31 cellular contexts compared by ENCODE assay signal in the genomic region with DNA sequence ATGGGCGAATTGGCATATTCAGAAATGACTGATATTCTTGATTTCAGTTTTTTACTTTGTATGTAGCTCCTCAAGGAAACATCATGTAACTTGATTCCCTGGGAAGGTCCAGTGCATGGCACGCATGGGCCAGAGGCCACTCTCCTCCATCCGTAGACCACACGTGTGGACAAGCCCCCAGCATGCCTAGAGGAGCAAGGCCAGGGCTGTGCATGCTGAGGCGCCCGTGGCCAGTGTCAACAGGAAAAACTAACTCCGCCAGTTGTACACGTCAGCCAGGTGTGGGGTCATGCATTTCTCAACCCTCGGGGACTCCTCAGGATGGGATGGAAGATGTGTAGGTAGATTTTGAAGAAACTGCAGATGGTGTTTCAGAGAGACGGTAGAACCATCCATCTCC. TPM values are rescaled to one million over a fixed set of nuclear protein-coding genes. Genes with fewer than 3 reads are reported as not detected.
"Had no signal": no experiment of that assay in that cellular context is flagged by ENCODE, and none has a peak within 500 bp of the region (broad histone marks: within the 10 kb centered on the region; RNA-seq: fewer than 3 reads in every experiment).

No MANE protein-coding gene starts in this region.

- H3K36me3 Mint-ChIP-seq: activated CD4-positive, alpha-beta memory T cell treated with anti-CD3 and anti-CD28 coated beads for 36 hours; activated naive CD4-positive, alpha-beta T cell treated with anti-CD3 and anti-CD28 coated beads, Interleukin-2, amount 50 U/mL, for 24 hours; immature natural killer cell; natural killer cell had no signal

- H3K4me3 Mint-ChIP-seq: activated CD4-positive, alpha-beta memory T cell treated with anti-CD3 and anti-CD28 coated beads for 36 hours; activated CD4-positive, alpha-beta T cell treated with anti-CD3 and anti-CD28 coated beads, Interleukin-2, amount 10 ng/mL, durations not matched to agents 24 days and 14 days; activated naive CD4-positive, alpha-beta T cell treated with anti-CD3 and anti-CD28 coated beads, Interleukin-2, amount 50 U/mL, for 24 hours; activated naive CD8-positive, alpha-beta T cell treated with anti-CD3 and anti-CD28 coated beads, Interleukin-2, amount 50 U/mL, for 24 hours; activated T-helper 1 cell treated with anti-CD3 and anti-CD28 coated beads, Interleukin-12 subunit alpha, Interleukin-12 subunit beta, Interleukin-2, Interleukin-4 antibody, amounts not matched to agents 30 ng/mL and 10 ng/mL and 1 ng/mL, durations not matched to agents 14 hours and 24 hours and 36 hours; central memory CD8-positive, alpha-beta T cell; immature natural killer cell; natural killer cell; stimulated activated effector memory CD8-positive, alpha-beta T cell treated with anti-CD3 and anti-CD28 coated beads, Interleukin-12 subunit alpha, Interleukin-12 subunit beta, amount 100 ng/mL, for 72 hours; stimulated activated naive CD8-positive, alpha-beta T cell treated with anti-CD3 and anti-CD28 coated beads, Interleukin-15, Interleukin-2, amounts not matched to agents 100 ng/mL and 50 ng/mL, for 24 hours had no signal

- H3K4me1 Mint-ChIP-seq: activated naive CD4-positive, alpha-beta T cell treated with anti-CD3 and anti-CD28 coated beads, Interleukin-2, amount 50 U/mL, for 24 hours; central memory CD8-positive, alpha-beta T cell; immature natural killer cell had no signal

- H3K36me3 ChIP-seq: breast epithelium, ovary, right lobe of liver, thoracic aorta had no signal

- H3K4me1 ChIP-seq: breast epithelium, right lobe of liver had no signal

- H3K27ac ChIP-seq: breast epithelium, ovary, right lobe of liver, thoracic aorta had no signal

- H3K9me3 ChIP-seq: breast epithelium, ovary, right lobe of liver, thoracic aorta had no signal

- FAIRE-seq: endometrium, kidney, small intestine, urothelium cell line had no signal

- ATAC-seq: activated naive CD8-positive, alpha-beta T cell treated with anti-CD3 and anti-CD28 coated beads, Interleukin-2, amount 50 U/mL, for 24 hours; left colon; natural killer cell; right lobe of liver; stimulated activated effector memory CD8-positive, alpha-beta T cell treated with anti-CD3 and anti-CD28 coated beads, Interleukin-12 subunit alpha, Interleukin-12 subunit beta, amount 100 ng/mL, for 72 hours had no signal

- H3K9me3 Mint-ChIP-seq: activated CD4-positive, alpha-beta memory T cell treated with anti-CD3 and anti-CD28 coated beads for 36 hours; activated CD4-positive, alpha-beta T cell treated with anti-CD3 and anti-CD28 coated beads, Interleukin-2, amount 10 ng/mL, durations not matched to agents 24 days and 14 days; activated naive CD4-positive, alpha-beta T cell treated with anti-CD3 and anti-CD28 coated beads, Interleukin-2, amount 50 U/mL, for 24 hours; activated naive CD8-positive, alpha-beta T cell treated with anti-CD3 and anti-CD28 coated beads, Interleukin-2, amount 50 U/mL, for 24 hours; activated T-helper 1 cell treated with anti-CD3 and anti-CD28 coated beads, Interleukin-12 subunit alpha, Interleukin-12 subunit beta, Interleukin-2, Interleukin-4 antibody, amounts not matched to agents 30 ng/mL and 10 ng/mL and 1 ng/mL, durations not matched to agents 14 hours and 24 hours and 36 hours; central memory CD8-positive, alpha-beta T cell; immature natural killer cell; natural killer cell; stimulated activated effector memory CD8-positive, alpha-beta T cell treated with anti-CD3 and anti-CD28 coated beads, Interleukin-12 subunit alpha, Interleukin-12 subunit beta, amount 100 ng/mL, for 72 hours; stimulated activated naive CD8-positive, alpha-beta T cell treated with anti-CD3 and anti-CD28 coated beads, Interleukin-15, Interleukin-2, amounts not matched to agents 100 ng/mL and 50 ng/mL, for 24 hours had no signal

- DNase-seq: activated CD4-positive, alpha-beta memory T cell treated with anti-CD3 and anti-CD28 coated beads for 36 hours; activated CD4-positive, alpha-beta T cell treated with anti-CD3 and anti-CD28 coated beads, Interleukin-2, amount 10 ng/mL, durations not matched to agents 24 days and 14 days; activated CD4-positive, CD25-positive, alpha-beta regulatory T cell treated with anti-CD3 and anti-CD28 coated beads, Interleukin-2, amount 50 U/mL, for 72 hours; activated CD8-positive, alpha-beta memory T cell treated with anti-CD3 and anti-CD28 coated beads, Interleukin-2, amount 50 U/mL, for 4 hours; activated naive CD8-positive, alpha-beta T cell treated with anti-CD3 and anti-CD28 coated beads, Interleukin-2, amount 50 U/mL, for 24 hours; activated T-cell treated with anti-CD3 and anti-CD28 coated beads, Interleukin-2, amount 50 U/mL, for 1 hour; amygdala; dermis blood vessel endothelial cell; effector CD8-positive, alpha-beta T cell; foreskin fibroblast; hypothalamus; immature natural killer cell; kidney; left colon; mesenchymal stem cell; natural killer cell; ovary; right lobe of liver; small intestine; stimulated activated CD4-positive, alpha-beta T cell treated with anti-CD3 and anti-CD28 coated beads, Interleukin-4, amount 100 ng/mL, for 24 hours; T-helper 2 cell had no signal

- H3K27me3 ChIP-seq: breast epithelium, ovary, right lobe of liver had no signal

- H3K27ac Mint-ChIP-seq: activated CD4-positive, alpha-beta memory T cell treated with anti-CD3 and anti-CD28 coated beads for 36 hours; activated CD4-positive, alpha-beta T cell treated with anti-CD3 and anti-CD28 coated beads, Interleukin-2, amount 10 ng/mL, durations not matched to agents 24 days and 14 days; activated naive CD4-positive, alpha-beta T cell treated with anti-CD3 and anti-CD28 coated beads, Interleukin-2, amount 50 U/mL, for 24 hours; activated naive CD8-positive, alpha-beta T cell treated with anti-CD3 and anti-CD28 coated beads, Interleukin-2, amount 50 U/mL, for 24 hours; activated T-helper 1 cell treated with anti-CD3 and anti-CD28 coated beads, Interleukin-12 subunit alpha, Interleukin-12 subunit beta, Interleukin-2, Interleukin-4 antibody, amounts not matched to agents 30 ng/mL and 10 ng/mL and 1 ng/mL, durations not matched to agents 14 hours and 24 hours and 36 hours; immature natural killer cell; natural killer cell; progenitor cell of endocrine pancreas; stimulated activated effector memory CD8-positive, alpha-beta T cell treated with anti-CD3 and anti-CD28 coated beads, Interleukin-12 subunit alpha, Interleukin-12 subunit beta, amount 100 ng/mL, for 72 hours; stimulated activated naive CD8-positive, alpha-beta T cell treated with anti-CD3 and anti-CD28 coated beads, Interleukin-15, Interleukin-2, amounts not matched to agents 100 ng/mL and 50 ng/mL, for 24 hours had no signal

- H3K4me3 ChIP-seq: breast epithelium, ovary, right lobe of liver, thoracic aorta had no signal

- H3K27me3 Mint-ChIP-seq: activated CD4-positive, alpha-beta T cell treated with anti-CD3 and anti-CD28 coated beads, Interleukin-2, amount 10 ng/mL, durations not matched to agents 24 days and 14 days had no signal

RNA-seq across cellular contexts. Expression of a gene that starts 37.8 kb away (rescaled TPM):
- total RNA-seq: progenitor cell of endocrine pancreas had no signal
